1 cellular context compared by ENCODE assay signal in genomic region chr19:45494261-45494916, GRCh38.
TF ChIP-seq lines count a peak whose summit lies in the region.

No MANE protein-coding gene starts in this region.

TF ChIP-seq in HCT116, 20 proteins besides CTCF, POLR2A, EP300 and RAD21:
- TF ChIP-seq MAX (IDR thresholded peaks at IDR 0.05) (no peak), ZBTB33 (IDR thresholded peaks at IDR 0.05; ENCODE audit: extremely low read depth, insufficient replicate concordance, low read length) (no peak), FOSL1 (IDR thresholded peaks at IDR 0.05; ENCODE audit: low read depth) (no peak), CEBPB (IDR thresholded peaks at IDR 0.05; ENCODE audit: low read depth) (no peak), ZNF274 (IDR thresholded peaks at IDR 0.05; ENCODE audit: low read depth, low read length) (no peak), EZH2phosphoT487 (IDR thresholded peaks at IDR 0.05; ENCODE audit: borderline replicate concordance) (no peak), ATF3 (IDR thresholded peaks at IDR 0.05) (no peak), REST (IDR thresholded peaks at IDR 0.05; ENCODE audit: low read depth) (no peak), EZH2 (IDR thresholded peaks at IDR 0.05) (no peak), POLR2AphosphoS5 (IDR thresholded peaks at IDR 0.05; ENCODE audit: low read depth, low read length) (no peak), YY1 (IDR thresholded peaks at IDR 0.05; ENCODE audit: extremely low read depth, insufficient replicate concordance, low read depth, low read length) (no peak)
